In genomic region chr22:27681037-27681436, GRCh38 we compare ENCODE assay signal across 13 cellular contexts.
DNase-seq lines count a peak whose midpoint lies in the region; ATAC-seq and TF ChIP-seq lines count a peak whose summit lies in the region.
"Had no signal": no experiment of that assay in that cellular context is flagged by ENCODE, and none has a peak within 500 bp of the region (broad histone marks: within the 10 kb centered on the region; RNA-seq: fewer than 3 reads in every experiment).

No MANE protein-coding gene starts in this region.

- H3K79me2 ChIP-seq in H9 (ENCODE audit: insufficient read depth, low read length), result no peaks in the 10 kb centered on the region; the same call in 1 of the 2 replicates
- H3K79me2 ChIP-seq in PC-9 (ENCODE audit: low read depth), result no peaks in the 10 kb centered on the region

- H2AFZ ChIP-seq in H9 (ENCODE audit: low read length) (no peak overlapping the region), PC-9 (0 out of 2 replicates have a peak overlapping the region, but pooled peaks have one; percentile 8)

- no peak overlapping the region for H3K23ac ChIP-seq in H9 (ENCODE audit: insufficient read length, low read depth, low read length)

- peak; percentile 47 for ATAC-seq in lung (ENCODE audit: insufficient read depth, low FRiP score)
- no peak for ATAC-seq in gastrocnemius medialis
- ATAC-seq in foreskin keratinocyte, result no peak

- BruUV-seq in PC-9 (replicated peaks; lab: Mats Ljungman, UMichigan), result no TSS peak

- no peak overlapping the region for H3K4ac ChIP-seq in H9 (ENCODE audit: low read depth, low read length)

- POLR2A ChIA-PET in PC-9 (lab: Charles Lee; ENCODE audit: unreplicated experiment), result no interaction called here

- no peaks in the 10 kb centered on the region for H4K20me1 ChIP-seq in H9 (ENCODE audit: control insufficient read depth, insufficient read depth, insufficient read length)
- no peaks in the 10 kb centered on the region for H4K20me1 ChIP-seq in PC-9 (ENCODE audit: insufficient read depth)

- H3K9ac ChIP-seq in H9 (ENCODE audit: extremely low read depth, insufficient read length, low read length), result no peak overlapping the region

- H3K9me3 Mint-ChIP-seq in H9, result no peaks in the 10 kb centered on the region
- H3K9me3 Mint-ChIP-seq: CD4-positive, alpha-beta T cell had no signal

- DNase-seq in H9 (no peak), PC-9 (no peak), lung (ENCODE audit: low spot score) (no peak), gastrocnemius medialis (no peak), NCI-H1930 (lab: John Stamatoyannopoulos, UW) (no peak), foreskin keratinocyte (no peak), NOMO-1 treated with DMSO at 0.1 percent for 48 hours (lab: John Stamatoyannopoulos, UW; ENCODE audit: unreplicated experiment) (no peak)
- DNase-seq in activated naive CD4-positive, alpha-beta T cell treated with anti-CD3 and anti-CD28 coated beads, Interleukin-2, amount 50 U/mL, for 16 hours, result no peak
- DNase-seq: C1 segment of cervical spinal cord; Calu3; CD4-positive, alpha-beta T cell; DMS 273 treated with DMSO at 0.1 percent for 48 hours had no signal

- no peak overlapping the region for H3K14ac ChIP-seq in H9 (ENCODE audit: insufficient read depth, low read length)

- H2BK20ac ChIP-seq in H9 (ENCODE audit: low read depth, low read length, poor library complexity, severe bottlenecking), result no peak overlapping the region

- no peak overlapping the region for H2BK120ac ChIP-seq in H9 (ENCODE audit: low read depth, low read length, poor library complexity, severe bottlenecking)

- H3K23me2 ChIP-seq in H9 (ENCODE audit: insufficient read length, low read depth, low read length, poor library complexity, severe bottlenecking), result no peaks in the 10 kb centered on the region

- H2BK12ac ChIP-seq in H9 (ENCODE audit: insufficient read length, low read depth, low read length), result no peak overlapping the region

- no CpG with 5 or more reads among the region's 3 CpGs for WGBS in H9 (ENCODE audit: extremely low coverage, insufficient read length, low lambda C conversion rate)
- WGBS in lung, 2 donors, result 78 to 81% methylated on average over 3 of the region's 3 CpGs

- H3K4me2 ChIP-seq in H9 (ENCODE audit: insufficient read depth, insufficient read length, low read length) (no peak overlapping the region), PC-9 (no peak overlapping the region)

- H3T11ph ChIP-seq in H9 (ENCODE audit: low read length), result no peak overlapping the region

- H3K27me3 ChIP-seq in H9 (ENCODE audit: insufficient read depth, low read length), result no peaks in the 10 kb centered on the region
- no peaks in the 10 kb centered on the region for H3K27me3 ChIP-seq in PC-9 (ENCODE audit: insufficient read depth, low read depth)
- no peaks in the 10 kb centered on the region for H3K27me3 ChIP-seq in lung (ENCODE audit: control insufficient read depth, insufficient read depth)
- no peaks in the 10 kb centered on the region for H3K27me3 ChIP-seq in gastrocnemius medialis
- peaks cover 4% of the 10 kb centered on the region for H3K27me3 ChIP-seq in foreskin keratinocyte

- H4K91ac ChIP-seq in H9 (ENCODE audit: insufficient read length, low read depth, low read length), result no peak overlapping the region

- H3K36me3 ChIP-seq in PC-9 (ENCODE audit: low read depth) (no peaks in the 10 kb centered on the region), lung (ENCODE audit: control insufficient read depth in 2 of 2, insufficient read depth in 2 of 2, low read length in 2 of 2) (no peaks in the 10 kb centered on the region), gastrocnemius medialis (no peaks in the 10 kb centered on the region)

- no peak overlapping the region for H3K18ac ChIP-seq in H9 (ENCODE audit: insufficient read length, low read depth, low read length)

- H2BK15ac ChIP-seq in H9 (ENCODE audit: low read depth, low read length), result no peak overlapping the region

- no peak overlapping the region for H4K5ac ChIP-seq in H9 (ENCODE audit: insufficient read length, low read depth, low read length)

- CTCF ChIA-PET in PC-9 (lab: Charles Lee), result no interaction called here

- H3K4me1 ChIP-seq in H9 (ENCODE audit: insufficient read depth, low read length) (peaks cover 5% of the 10 kb centered on the region; the same call in 1 of the 2 replicates), PC-9 (replicated peaks; ENCODE audit: insufficient read depth) (peaks cover 4% of the 10 kb centered on the region), lung (ENCODE audit: control insufficient read depth in 2 of 2, insufficient read depth in 2 of 2, low read length in 2 of 2) (peaks cover 0 to 3% of the 10 kb centered on the region in 2 donors), gastrocnemius medialis (peaks cover 11 to 16% of the 10 kb centered on the region in 2 donors), foreskin keratinocyte (no peaks in the 10 kb centered on the region)

- in situ Hi-C loops in gastrocnemius medialis (cut with MboI; ENCODE audit: low sequenced_read_pairs in 4 of 4), result no loop called here

- intact Hi-C loops in PC-9 (cut with micrococcal nuclease; ENCODE audit: unreplicated experiment) (no loop called here), gastrocnemius medialis (cut with DNase I; ENCODE audit: low total_unique reads) (no loop called here)

- H3K79me1 ChIP-seq in H9 (ENCODE audit: insufficient read depth, low read depth, low read length, poor library complexity, severe bottlenecking), result no peaks in the 10 kb centered on the region

- H3K27me3 Mint-ChIP-seq in H9 (ENCODE audit: low read depth), result no peaks in the 10 kb centered on the region

- H3K4me1 Mint-ChIP-seq in H9, result peaks cover 36 to 41% of the 10 kb centered on the region in 2 experiments
- H3K4me1 Mint-ChIP-seq: B cell had no signal

- no peaks in the 10 kb centered on the region for H3K9me2 ChIP-seq in PC-9 (ENCODE audit: insufficient read depth)

- TF ChIP-seq CTCF in H9 (conservative IDR thresholded peaks at IDR 0.05) (no peak), PC-9 (conservative IDR thresholded peaks at IDR 0.05) (no peak), lung (IDR thresholded peaks at IDR 0.05; ENCODE audit: control extremely low read depth, extremely low read depth) (no peak), gastrocnemius medialis (IDR thresholded peaks at IDR 0.05 in 4 of 5, conservative IDR thresholded peaks at IDR 0.05 in 1 of 5) (no peak), foreskin keratinocyte (conservative IDR thresholded peaks at IDR 0.05) (no peak)

- no peak overlapping the region for H4K8ac ChIP-seq in H9 (replicated peaks; ENCODE audit: insufficient read length, low read depth, low read length)

- H3K4me3 Mint-ChIP-seq in H9, result no peak overlapping the region
- H3K4me3 Mint-ChIP-seq: B cell; CD4-positive, alpha-beta T cell had no signal

- H3K27ac Mint-ChIP-seq in H9, result 0 out of 7 replicates have a peak overlapping the region, but pooled peaks of 2 of the 3 experiments have one; percentile 4 to 16
- H3K27ac Mint-ChIP-seq: B cell; CD4-positive, alpha-beta T cell had no signal

- no peaks in the 10 kb centered on the region for H3K9me3 ChIP-seq in H9 (ENCODE audit: control insufficient read depth, low read depth, low read length)
- no peaks in the 10 kb centered on the region for H3K9me3 ChIP-seq in PC-9 (ENCODE audit: insufficient read depth, low read depth)
- H3K9me3 ChIP-seq in lung (ENCODE audit: control insufficient read depth in 2 of 2, insufficient read depth in 1 of 2, low read length in 1 of 2), result peaks cover 0 to 2% of the 10 kb centered on the region in 2 donors
- no peaks in the 10 kb centered on the region for H3K9me3 ChIP-seq in gastrocnemius medialis

- no peak overlapping the region for H2BK5ac ChIP-seq in H9 (ENCODE audit: insufficient read length, low read length)

- no peak overlapping the region for H3K4me3 ChIP-seq in PC-9
- no peak overlapping the region for H3K4me3 ChIP-seq in lung
- H3K4me3 ChIP-seq in gastrocnemius medialis, result no peak overlapping the region

- H3K56ac ChIP-seq in H9 (ENCODE audit: insufficient read length, low read depth, low read length), result no peak overlapping the region

- no peak overlapping the region for H3K27ac ChIP-seq in H9 (ENCODE audit: insufficient read length, low read depth, low read length)
- no peak overlapping the region for H3K27ac ChIP-seq in PC-9
- H3K27ac ChIP-seq in lung (ENCODE audit: low read depth in 1 of 2, low read length in 1 of 2), result no peak overlapping the region
- peak overlapping the region in 3 of 4 donors; percentile 33 to 98 (median 95) for H3K27ac ChIP-seq in gastrocnemius medialis
- H3K27ac ChIP-seq in foreskin keratinocyte, result no peak overlapping the region

- peaks cover 0 to 17% (median 8%) of the 10 kb centered on the region in 3 experiments; a peak in 4 of 7 replicates for H3K36me3 Mint-ChIP-seq in H9 (ENCODE audit: insufficient read depth in 1 of 3, low read depth in 3 of 3)

- H3F3A ChIP-seq in PC-9 (ENCODE audit: insufficient read depth, low read depth), result no peaks in the 10 kb centered on the region

- TF ChIP-seq POLR2A in gastrocnemius medialis (IDR thresholded peaks at IDR 0.05), result no peak

- H2AK5ac ChIP-seq in H9 (ENCODE audit: insufficient read length, low read length), result no peak overlapping the region

Comparison
In these comparisons a context has a peak if more than half of its experiments do, and no peak if none do; other contexts are left out.
1. H3K27ac ChIP-seq: peak in gastrocnemius medialis (3 of 4); none in H9 (single experiment), PC-9 (single experiment), lung (0 of 2) and foreskin keratinocyte (single experiment).